In the genomic region with DNA sequence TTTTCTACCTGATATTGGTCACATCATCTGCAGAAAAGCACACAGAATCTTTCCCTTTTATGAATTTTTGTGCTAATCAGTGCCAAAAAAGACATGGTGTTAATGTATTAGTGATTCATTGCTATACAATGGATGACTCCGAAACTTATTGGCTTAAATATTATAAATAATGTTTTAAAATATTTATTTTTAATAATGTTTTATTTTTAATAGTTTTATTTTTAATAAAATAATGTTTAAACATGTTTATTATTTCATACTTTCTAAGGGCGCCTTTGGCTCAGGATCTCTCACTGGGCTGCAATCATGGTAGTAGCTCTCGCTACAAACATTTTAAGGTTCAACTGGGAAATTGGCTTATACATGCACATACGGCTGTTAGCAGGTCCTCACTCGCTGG, we compare ENCODE assay signal across 25 cellular contexts.
DNase-seq lines count a peak whose midpoint lies in the region; ATAC-seq, FAIRE-seq and TF ChIP-seq lines count a peak whose summit lies in the region.
"Had no signal": no experiment of that assay in that cellular context is flagged by ENCODE, and none has a peak within 500 bp of the region (broad histone marks: within the 10 kb centered on the region; RNA-seq: fewer than 3 reads in every experiment).

No MANE protein-coding gene starts in this region.

- H3K27me3 Mint-ChIP-seq in GM23338 (ENCODE audit: insufficient read depth, low read depth, poor library complexity) (no peaks in the 10 kb centered on the region), WTC11 (ENCODE audit: low read depth) (no peaks in the 10 kb centered on the region), neural progenitor cell (ENCODE audit: insufficient read depth, low read depth) (no peaks in the 10 kb centered on the region)
- H3K27me3 Mint-ChIP-seq in stimulated activated memory B cell treated with anti-CD40 and anti-IgM and Interleukin-4, amounts not matched to agents 10 μg/mL and 1 μg/mL and 100 μg/mL, for 72 hours, result no peaks in the 10 kb centered on the region
- H3K27me3 Mint-ChIP-seq: CD4-positive, CD25-positive, alpha-beta regulatory T cell had no signal

- H3K9me2 ChIP-seq in GM23338 (ENCODE audit: insufficient read depth), result no peaks in the 10 kb centered on the region

- no peaks in the 10 kb centered on the region for H4K20me1 ChIP-seq in GM23338 (replicated peaks; ENCODE audit: insufficient read depth)
- H4K20me1 ChIP-seq in neural progenitor cell (ENCODE audit: low read depth), result no peaks in the 10 kb centered on the region
- H4K20me1 ChIP-seq: BLaER1 had no signal

- no peaks in the 10 kb centered on the region for H3K36me3 ChIP-seq in GM23338 (ENCODE audit: insufficient read depth)
- no peaks in the 10 kb centered on the region for H3K36me3 ChIP-seq in neural progenitor cell
- no peaks in the 10 kb centered on the region for H3K36me3 ChIP-seq in H7 (replicated peaks; ENCODE audit: control insufficient read depth, insufficient read depth, low read length)
- H3K36me3 ChIP-seq: BE2C, BLaER1 had no signal

- H3K4me3 Mint-ChIP-seq in GM23338, result no peak overlapping the region
- no peak overlapping the region for H3K4me3 Mint-ChIP-seq in WTC11
- no peak overlapping the region for H3K4me3 Mint-ChIP-seq in neural progenitor cell
- no peak overlapping the region for H3K4me3 Mint-ChIP-seq in stimulated activated memory B cell treated with anti-CD40 and anti-IgM and Interleukin-4, amounts not matched to agents 10 μg/mL and 1 μg/mL and 100 μg/mL, for 72 hours
- H3K4me3 Mint-ChIP-seq: CD14-positive monocyte; CD8-positive, alpha-beta T cell had no signal

- intact Hi-C loops in right cardiac atrium (cut with DNase I), result no loop called here

- H3K9me3 ChIP-seq in neural progenitor cell (ENCODE audit: low read depth), result no peaks in the 10 kb centered on the region
- peaks cover 3% of the 10 kb centered on the region for H3K9me3 ChIP-seq in right cardiac atrium (ENCODE audit: control insufficient read depth, low read length)
- H3K9me3 ChIP-seq: BE2C, BLaER1, Caco-2 had no signal

- H3K4me2 ChIP-seq in GM23338 (no peak overlapping the region), neural progenitor cell (no peak overlapping the region)
- H3K4me2 ChIP-seq: BLaER1 had no signal

- DNase-seq in GM23338 (ENCODE audit: low spot score) (no peak), RCC 7860 (ENCODE audit: low spot score) (no peak), WTC11 (ENCODE audit: low spot score) (no peak), neural progenitor cell (ENCODE audit: low spot score) (no peak), H7 (no peak), right cardiac atrium (no peak)
- DNase-seq: 8988T; ACHN; BE2C; C1 segment of cervical spinal cord; Caco-2; Calu3; CD4-positive, CD25-positive, alpha-beta regulatory T cell; CD8-positive, alpha-beta T cell; DMS79 treated with DMSO at 0.1 percent for 48 hours; GF-D8 had no signal

- H3K4me3 ChIP-seq in GM23338 (no peak overlapping the region), neural progenitor cell (no peak overlapping the region), H7 (ENCODE audit: insufficient read depth, low read depth, low read length) (no peak overlapping the region), right cardiac atrium (ENCODE audit: low read length) (no peak overlapping the region)
- H3K4me3 ChIP-seq: BLaER1 had no signal

- no peaks in the 10 kb centered on the region for H3K9me3 Mint-ChIP-seq in GM23338
- peaks cover 9% of the 10 kb centered on the region for H3K9me3 Mint-ChIP-seq in WTC11
- no peaks in the 10 kb centered on the region for H3K9me3 Mint-ChIP-seq in neural progenitor cell
- H3K9me3 Mint-ChIP-seq in stimulated activated memory B cell treated with anti-CD40 and anti-IgM and Interleukin-4, amounts not matched to agents 10 μg/mL and 1 μg/mL and 100 μg/mL, for 72 hours, result peaks cover 2% of the 10 kb centered on the region

- H3K36me3 Mint-ChIP-seq in GM23338 (ENCODE audit: low read depth) (no peaks in the 10 kb centered on the region), WTC11 (no peaks in the 10 kb centered on the region; the same call in 1 of the 2 replicates), neural progenitor cell (no peaks in the 10 kb centered on the region)
- no peaks in the 10 kb centered on the region for H3K36me3 Mint-ChIP-seq in stimulated activated memory B cell treated with anti-CD40 and anti-IgM and Interleukin-4, amounts not matched to agents 10 μg/mL and 1 μg/mL and 100 μg/mL, for 72 hours
- H3K36me3 Mint-ChIP-seq: CD14-positive monocyte; CD4-positive, CD25-positive, alpha-beta regulatory T cell; CD8-positive, alpha-beta T cell had no signal

- no peak overlapping the region for H3K27ac Mint-ChIP-seq in GM23338
- no peak overlapping the region for H3K27ac Mint-ChIP-seq in WTC11
- H3K27ac Mint-ChIP-seq in neural progenitor cell, result no peak overlapping the region
- no peak overlapping the region for H3K27ac Mint-ChIP-seq in stimulated activated memory B cell treated with anti-CD40 and anti-IgM and Interleukin-4, amounts not matched to agents 10 μg/mL and 1 μg/mL and 100 μg/mL, for 72 hours
- H3K27ac Mint-ChIP-seq: CD14-positive monocyte; CD4-positive, CD25-positive, alpha-beta regulatory T cell; CD8-positive, alpha-beta T cell had no signal

- TF ChIP-seq CTCF in GM23338 (conservative IDR thresholded peaks at IDR 0.05; ENCODE audit: low read depth in 2 of 2) (no peak), WTC11 (IDR thresholded peaks at IDR 0.05) (no peak), neural progenitor cell (IDR thresholded peaks at IDR 0.05) (no peak)

- H3K4me1 ChIP-seq in GM23338 (ENCODE audit: insufficient read depth) (no peaks in the 10 kb centered on the region), neural progenitor cell (no peaks in the 10 kb centered on the region), right cardiac atrium (ENCODE audit: control insufficient read depth, insufficient read depth, low read length) (no peaks in the 10 kb centered on the region)
- H3K4me1 ChIP-seq: BE2C, BLaER1, Caco-2 had no signal

- no peak overlapping the region for H3K9ac ChIP-seq in neural progenitor cell
- H3K9ac ChIP-seq: BLaER1 had no signal

- no peak overlapping the region for H3K27ac ChIP-seq in GM23338 (ENCODE audit: low read depth)
- H3K27ac ChIP-seq in neural progenitor cell, result no peak overlapping the region
- no peak overlapping the region for H3K27ac ChIP-seq in right cardiac atrium (ENCODE audit: low read length)
- H3K27ac ChIP-seq: BLaER1 had no signal

- WGBS in right cardiac atrium, result 62% methylated on average over 5 of the region's 5 CpGs

- no peaks in the 10 kb centered on the region for H3F3A ChIP-seq in GM23338 (replicated peaks; ENCODE audit: low read depth)
- H3F3A ChIP-seq in neural progenitor cell (ENCODE audit: low read depth), result no peaks in the 10 kb centered on the region

- CTCF ChIA-PET in WTC11 (lab: Charles Lee), result no interaction called here

- FAIRE-seq in RCC 7860 (lab: Jason Lieb, UNC), result peak; percentile 25
- FAIRE-seq: A204.1, D721Med, G401.6, GM12891, GM19239 had no signal

- H3K27me3 ChIP-seq in GM23338 (ENCODE audit: insufficient read depth) (no peaks in the 10 kb centered on the region), neural progenitor cell (no peaks in the 10 kb centered on the region), H7 (ENCODE audit: control insufficient read depth, insufficient read depth, low read length) (no peaks in the 10 kb centered on the region), right cardiac atrium (ENCODE audit: control insufficient read depth, insufficient read depth) (no peaks in the 10 kb centered on the region)
- H3K27me3 ChIP-seq: BE2C, BLaER1 had no signal

- H2AFZ ChIP-seq in GM23338, result peak overlapping the region; percentile 39; the same call in 1 of the 2 replicates
- H2AFZ ChIP-seq in neural progenitor cell (replicated peaks), result peak overlapping the region; percentile 69

- H3K4me1 Mint-ChIP-seq in GM23338 (no peaks in the 10 kb centered on the region), WTC11 (no peaks in the 10 kb centered on the region), neural progenitor cell (no peaks in the 10 kb centered on the region)
- no peaks in the 10 kb centered on the region for H3K4me1 Mint-ChIP-seq in stimulated activated memory B cell treated with anti-CD40 and anti-IgM and Interleukin-4, amounts not matched to agents 10 μg/mL and 1 μg/mL and 100 μg/mL, for 72 hours
- H3K4me1 Mint-ChIP-seq: CD14-positive monocyte; CD4-positive, CD25-positive, alpha-beta regulatory T cell had no signal

- ATAC-seq in GM23338 (no peak), WTC11 (no peak), HG03108 (IDR thresholded peaks at IDR 0.05; ENCODE audit: unreplicated experiment) (no peak), right cardiac atrium (no peak)
- ATAC-seq in stimulated activated memory B cell treated with anti-CD40 and anti-IgM and Interleukin-4, amounts not matched to agents 10 μg/mL and 1 μg/mL and 100 μg/mL, for 72 hours, result no peak
- ATAC-seq: CD8-positive, alpha-beta T cell had no signal

- POLR2A ChIA-PET in WTC11 (lab: Charles Lee), result interaction anchor here (0.6 kb wide), 1 partner anchor 21 kb away, joined by 7 read pairs; no protein-coding TSS in a partner anchor

- H3K79me2 ChIP-seq in GM23338 (replicated peaks; ENCODE audit: insufficient read depth) (no peaks in the 10 kb centered on the region), neural progenitor cell (ENCODE audit: low read depth) (no peaks in the 10 kb centered on the region)

TF ChIP-seq in GM23338, 12 proteins besides CTCF, POLR2A, EP300 and RAD21:
- TF ChIP-seq ZNF114 (CRISPR knock-in tag; IDR thresholded peaks at IDR 0.05) (no peak), STAT1 (IDR thresholded peaks at IDR 0.05; ENCODE audit: unreplicated experiment) (no peak)
TF ChIP-seq in GM23338: peak in this region for 0.

TF ChIP-seq in WTC11, 78 proteins besides CTCF, POLR2A, EP300 and RAD21:
- peak; percentile 92 for TF ChIP-seq HMGA2 (CRISPR knock-in tag; IDR thresholded peaks at IDR 0.05)
- TF ChIP-seq, protein P1, sequence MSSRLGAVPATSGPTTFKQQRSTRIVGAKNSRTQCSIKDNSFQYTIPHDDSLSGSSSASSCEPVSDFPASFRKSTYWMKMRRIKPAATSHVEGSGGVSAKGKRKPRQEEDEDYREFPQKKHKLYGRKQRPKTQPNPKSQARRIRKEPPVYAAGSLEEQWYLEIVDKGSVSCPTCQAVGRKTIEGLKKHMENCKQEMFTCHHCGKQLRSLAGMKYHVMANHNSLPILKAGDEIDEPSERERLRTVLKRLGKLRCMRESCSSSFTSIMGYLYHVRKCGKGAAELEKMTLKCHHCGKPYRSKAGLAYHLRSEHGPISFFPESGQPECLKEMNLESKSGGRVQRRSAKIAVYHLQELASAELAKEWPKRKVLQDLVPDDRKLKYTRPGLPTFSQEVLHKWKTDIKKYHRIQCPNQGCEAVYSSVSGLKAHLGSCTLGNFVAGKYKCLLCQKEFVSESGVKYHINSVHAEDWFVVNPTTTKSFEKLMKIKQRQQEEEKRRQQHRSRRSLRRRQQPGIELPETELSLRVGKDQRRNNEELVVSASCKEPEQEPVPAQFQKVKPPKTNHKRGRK (CRISPR knock-in tag; IDR thresholded peaks at IDR 0.05; ENCODE audit: borderline replicate concordance), result no peak
